1 cellular context compared by ENCODE assay signal in the genomic region with DNA sequence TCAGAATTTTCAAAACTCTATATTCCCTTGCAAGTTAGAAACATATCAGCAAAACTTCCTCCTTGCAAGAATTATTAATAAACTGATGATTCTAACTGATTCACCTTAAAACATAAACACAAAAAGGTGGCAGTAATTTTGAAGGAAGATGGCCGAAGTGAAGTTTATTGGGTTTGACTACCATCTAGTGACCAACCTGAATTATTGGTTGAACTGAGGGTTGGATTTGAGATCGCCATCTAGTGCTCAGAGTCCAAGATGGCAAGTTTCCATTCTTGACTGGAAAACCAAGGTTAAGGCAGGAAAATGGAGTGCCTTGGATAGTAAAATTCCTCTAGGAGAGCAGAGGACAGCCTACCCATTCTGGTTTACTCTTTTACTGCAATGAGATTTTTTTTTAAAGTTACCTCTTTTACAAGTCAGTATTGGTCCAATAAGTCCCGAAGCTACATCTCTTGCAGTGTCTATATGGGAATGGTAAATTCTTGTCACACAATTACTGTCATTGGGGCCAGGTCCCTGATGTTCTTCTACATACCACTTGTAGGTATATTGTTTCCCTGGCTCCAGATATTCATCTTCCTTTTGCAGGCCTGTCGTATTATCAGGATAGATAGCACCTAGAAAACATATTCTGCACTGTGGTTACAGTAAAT.
A peak's percentile ranks its signal among the peaks of the same experiment; 100 is the strongest.
TF ChIP-seq lines count a peak whose summit lies in the region.

No MANE protein-coding gene starts in this region.

TF ChIP-seq in A549, 52 proteins besides CTCF, POLR2A, EP300 and RAD21:
- TF ChIP-seq, protein P1, sequence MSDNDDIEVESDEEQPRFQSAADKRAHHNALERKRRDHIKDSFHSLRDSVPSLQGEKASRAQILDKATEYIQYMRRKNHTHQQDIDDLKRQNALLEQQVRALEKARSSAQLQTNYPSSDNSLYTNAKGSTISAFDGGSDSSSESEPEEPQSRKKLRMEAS (IDR thresholded peaks at IDR 0.05), result 0 out of 2 replicates have a peak, but pooled peaks have one; percentile 34
- TF ChIP-seq RFX5 (IDR thresholded peaks at IDR 0.05), result no peak
- TF ChIP-seq FOSL2 (IDR thresholded peaks at IDR 0.05), result no peak
- TF ChIP-seq FOSL2 (CRISPR knock-in tag; IDR thresholded peaks at IDR 0.05), result 0 out of 2 replicates have a peak, but pooled peaks have one; percentile 19
- no peak for TF ChIP-seq RCOR1 (IDR thresholded peaks at IDR 0.05; ENCODE audit: low read depth, low read length)
- TF ChIP-seq, protein P2, sequence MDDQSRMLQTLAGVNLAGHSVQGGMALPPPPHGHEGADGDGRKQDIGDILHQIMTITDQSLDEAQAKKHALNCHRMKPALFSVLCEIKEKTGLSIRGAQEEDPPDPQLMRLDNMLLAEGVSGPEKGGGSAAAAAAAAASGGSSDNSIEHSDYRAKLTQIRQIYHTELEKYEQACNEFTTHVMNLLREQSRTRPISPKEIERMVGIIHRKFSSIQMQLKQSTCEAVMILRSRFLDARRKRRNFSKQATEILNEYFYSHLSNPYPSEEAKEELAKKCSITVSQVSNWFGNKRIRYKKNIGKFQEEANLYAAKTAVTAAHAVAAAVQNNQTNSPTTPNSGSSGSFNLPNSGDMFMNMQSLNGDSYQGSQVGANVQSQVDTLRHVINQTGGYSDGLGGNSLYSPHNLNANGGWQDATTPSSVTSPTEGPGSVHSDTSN (IDR thresholded peaks at IDR 0.05), result no peak
- TF ChIP-seq HOXA7 (CRISPR knock-in tag; IDR thresholded peaks at IDR 0.05), result no peak
- peak; percentile 100 for TF ChIP-seq SMC3 (IDR thresholded peaks at IDR 0.05)
- TF ChIP-seq SREBF2 (IDR thresholded peaks at IDR 0.05), result no peak
